8 cellular contexts compared by ENCODE assay signal in genomic region chr7:151736403-151736909, GRCh38.
DNase-seq lines count a peak whose midpoint lies in the region; ATAC-seq, FAIRE-seq and TF ChIP-seq lines count a peak whose summit lies in the region.

No MANE protein-coding gene starts in this region.

- peak in 1 of 2 experiments; percentile 86; a peak in 2 of 4 replicates for TF ChIP-seq EP300 in SK-N-SH (IDR thresholded peaks at IDR 0.05; ENCODE audit: borderline replicate concordance in 1 of 2, low read depth in 1 of 2, low read length in 1 of 2)

- H3K4me3 ChIP-seq in SK-N-SH (ENCODE audit: low read depth in 2 of 2, low read length in 1 of 2) (peak overlapping the region; percentile 27 to 48; a peak in 3 of 4 replicates), MM.1S (ENCODE audit: low read length) (no peak overlapping the region)

- ATAC-seq in foreskin keratinocyte (peak; percentile 81), GM21619 (IDR thresholded peaks at IDR 0.05; ENCODE audit: unreplicated experiment) (no peak), HG03521 (IDR thresholded peaks at IDR 0.05; ENCODE audit: unreplicated experiment) (no peak)

- no peaks in the 10 kb centered on the region for H3K36me3 ChIP-seq in SK-N-SH (replicated peaks in 1 of 2; ENCODE audit: control insufficient read depth in 1 of 2, insufficient read depth in 2 of 2, low read length in 1 of 2)
- H3K36me3 ChIP-seq in MM.1S (replicated peaks; ENCODE audit: insufficient read depth, low read length) = no peaks in the 10 kb centered on the region

- CTCF ChIA-PET in SK-N-SH (lab: Yijun Ruan, JAX) = interaction anchor here (0.6 to 10.8 kb wide), 13 partner anchors 8 to 768 kb away, joined by 3 to 100 read pairs (median 3); no protein-coding TSS in a partner anchor

- H3K9me2 ChIP-seq in SK-N-SH = no peaks in the 10 kb centered on the region
- H3K9me2 ChIP-seq in MM.1S (replicated peaks; ENCODE audit: insufficient read depth, low read length) = no peaks in the 10 kb centered on the region

- no peaks in the 10 kb centered on the region for H3K9me3 ChIP-seq in SK-N-SH
- no peaks in the 10 kb centered on the region for H3K9me3 ChIP-seq in MM.1S (replicated peaks; ENCODE audit: insufficient read depth, low read length)

- H3K4me1 ChIP-seq in SK-N-SH (ENCODE audit: control insufficient read depth in 1 of 2, insufficient read depth in 2 of 2, low read depth in 1 of 2, low read length in 1 of 2) = peaks cover 6 to 14% of the 10 kb centered on the region in 2 experiments; a peak in 3 of 4 replicates
- H3K4me1 ChIP-seq in foreskin keratinocyte = no peaks in the 10 kb centered on the region
- H3K4me1 ChIP-seq in MM.1S (ENCODE audit: low read length) = no peaks in the 10 kb centered on the region

- H3K79me2 ChIP-seq in SK-N-SH (ENCODE audit: insufficient read depth) (no peaks in the 10 kb centered on the region), MM.1S (ENCODE audit: low read length) (no peaks in the 10 kb centered on the region)

- DNase-seq in A172 (ENCODE audit: low spot score) (peak; percentile 95), HTR-8/SVneo (ENCODE audit: insufficient read length, low spot score) (peak; percentile 90), SK-N-SH (peak; percentile 76), foreskin keratinocyte (peak; percentile 53 to 73), posterior vena cava (ENCODE audit: low spot score) (peak; percentile 92), MM.1S (no peak)

- peak overlapping the region; percentile 43; the same call in 1 of the 2 replicates for H3K9ac ChIP-seq in SK-N-SH
- no peak overlapping the region for H3K9ac ChIP-seq in MM.1S (ENCODE audit: low read length)

- peak overlapping the region; percentile 39 to 76; a peak in 3 of 4 replicates for H3K27ac ChIP-seq in SK-N-SH (ENCODE audit: low read depth in 2 of 2, low read length in 1 of 2)
- H3K27ac ChIP-seq in foreskin keratinocyte = no peak overlapping the region
- no peak overlapping the region for H3K27ac ChIP-seq in MM.1S (ENCODE audit: low read length)

- H2AFZ ChIP-seq in SK-N-SH (ENCODE audit: low read depth) = peak overlapping the region; percentile 57; the same call in 1 of the 2 replicates
- no peak overlapping the region for H2AFZ ChIP-seq in MM.1S (ENCODE audit: low read length)

- WGBS in SK-N-SH (ENCODE audit: low lambda C conversion rate) = 4% methylated on average over 10 of the region's 10 CpGs

- FAIRE-seq in HTR-8/SVneo (lab: Jason Lieb, UNC) = no peak

- H3F3A ChIP-seq in SK-N-SH (replicated peaks; ENCODE audit: insufficient read depth) = peaks cover 9% of the 10 kb centered on the region
- H3F3A ChIP-seq in MM.1S (ENCODE audit: insufficient read depth, low read length) = no peaks in the 10 kb centered on the region

- POLR2A ChIA-PET in SK-N-SH (lab: Yijun Ruan, JAX) = no interaction called here

- peak; percentile 42 for TF ChIP-seq RAD21 in SK-N-SH (IDR thresholded peaks at IDR 0.05; ENCODE audit: low read length)

- H3K27me3 ChIP-seq in SK-N-SH (ENCODE audit: insufficient read depth) (no peaks in the 10 kb centered on the region), foreskin keratinocyte (no peaks in the 10 kb centered on the region), MM.1S (replicated peaks; ENCODE audit: insufficient read depth, low read length) (peaks cover 48% of the 10 kb centered on the region)

- H4K20me1 ChIP-seq in SK-N-SH (ENCODE audit: insufficient read depth) = no peaks in the 10 kb centered on the region
- H4K20me1 ChIP-seq in MM.1S (ENCODE audit: insufficient read depth, low read length) = no peaks in the 10 kb centered on the region

- H3K4me2 ChIP-seq in SK-N-SH (peak overlapping the region; percentile 63), MM.1S (ENCODE audit: low read depth, low read length) (no peak overlapping the region)

- intact Hi-C loops in posterior vena cava (cut with DNase I) = no loop called here

- peak; percentile 48 for TF ChIP-seq CTCF in SK-N-SH (IDR thresholded peaks at IDR 0.05)
- TF ChIP-seq CTCF in foreskin keratinocyte (conservative IDR thresholded peaks at IDR 0.05) = peak; percentile 65
- no peak for TF ChIP-seq CTCF in MM.1S (IDR thresholded peaks at IDR 0.05; ENCODE audit: low read length)

TF ChIP-seq in SK-N-SH, 30 proteins besides CTCF, POLR2A, EP300 and RAD21:
- TF ChIP-seq FOSL2 (IDR thresholded peaks at IDR 0.05; ENCODE audit: borderline replicate concordance, low read depth) (peak; percentile 65; the same call in 1 of the 2 replicates), TAF1 (IDR thresholded peaks at IDR 0.05; ENCODE audit: borderline replicate concordance, low read depth, low read length) (peak; percentile 75; the same call in 1 of the 2 replicates), GATA2 (CRISPR knock-in tag; IDR thresholded peaks at IDR 0.05) (no peak), TCF12 (IDR thresholded peaks at IDR 0.05) (peak; percentile 79), MAX (IDR thresholded peaks at IDR 0.05; ENCODE audit: low read depth) (peak; percentile 90), SMC3 (IDR thresholded peaks at IDR 0.05; ENCODE audit: low read depth, low read length) (peak; percentile 30; the same call in 1 of the 2 replicates), NFIC (IDR thresholded peaks at IDR 0.05; ENCODE audit: borderline replicate concordance) (peak; percentile 87), RFX5 (IDR thresholded peaks at IDR 0.05; ENCODE audit: low read length) (no peak), YY1 (IDR thresholded peaks at IDR 0.05; ENCODE audit: low read depth) (no peak), GABPA (IDR thresholded peaks at IDR 0.05; ENCODE audit: low read depth) (no peak), RXRA (IDR thresholded peaks at IDR 0.05; ENCODE audit: borderline replicate concordance, low read depth) (peak; percentile 86), POLR2AphosphoS5 (IDR thresholded peaks at IDR 0.05; ENCODE audit: low read depth, low read length) (peak; percentile 68; the same call in 1 of the 2 replicates), RCOR1 (IDR thresholded peaks at IDR 0.05; ENCODE audit: low read length) (0 out of 2 replicates have a peak, but pooled peaks have one; percentile 15), PBX3 (IDR thresholded peaks at IDR 0.05) (peak; percentile 95), TEAD4 (IDR thresholded peaks at IDR 0.05; ENCODE audit: borderline replicate concordance, insufficient read depth) (peak; percentile 72), MEF2A (IDR thresholded peaks at IDR 0.05; ENCODE audit: borderline replicate concordance, low read depth) (peak; percentile 60; the same call in 1 of the 2 replicates), JUND (IDR thresholded peaks at IDR 0.05) (peak; percentile 55; the same call in 1 of the 2 replicates)
- TF ChIP-seq, protein P1, sequence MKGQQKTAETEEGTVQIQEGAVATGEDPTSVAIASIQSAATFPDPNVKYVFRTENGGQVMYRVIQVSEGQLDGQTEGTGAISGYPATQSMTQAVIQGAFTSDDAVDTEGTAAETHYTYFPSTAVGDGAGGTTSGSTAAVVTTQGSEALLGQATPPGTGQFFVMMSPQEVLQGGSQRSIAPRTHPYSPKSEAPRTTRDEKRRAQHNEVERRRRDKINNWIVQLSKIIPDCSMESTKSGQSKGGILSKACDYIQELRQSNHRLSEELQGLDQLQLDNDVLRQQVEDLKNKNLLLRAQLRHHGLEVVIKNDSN (IDR thresholded peaks at IDR 0.05; ENCODE audit: borderline replicate concordance, low read depth) = peak; percentile 46; the same call in 1 of the 2 replicates
- TF ChIP-seq, protein P2, sequence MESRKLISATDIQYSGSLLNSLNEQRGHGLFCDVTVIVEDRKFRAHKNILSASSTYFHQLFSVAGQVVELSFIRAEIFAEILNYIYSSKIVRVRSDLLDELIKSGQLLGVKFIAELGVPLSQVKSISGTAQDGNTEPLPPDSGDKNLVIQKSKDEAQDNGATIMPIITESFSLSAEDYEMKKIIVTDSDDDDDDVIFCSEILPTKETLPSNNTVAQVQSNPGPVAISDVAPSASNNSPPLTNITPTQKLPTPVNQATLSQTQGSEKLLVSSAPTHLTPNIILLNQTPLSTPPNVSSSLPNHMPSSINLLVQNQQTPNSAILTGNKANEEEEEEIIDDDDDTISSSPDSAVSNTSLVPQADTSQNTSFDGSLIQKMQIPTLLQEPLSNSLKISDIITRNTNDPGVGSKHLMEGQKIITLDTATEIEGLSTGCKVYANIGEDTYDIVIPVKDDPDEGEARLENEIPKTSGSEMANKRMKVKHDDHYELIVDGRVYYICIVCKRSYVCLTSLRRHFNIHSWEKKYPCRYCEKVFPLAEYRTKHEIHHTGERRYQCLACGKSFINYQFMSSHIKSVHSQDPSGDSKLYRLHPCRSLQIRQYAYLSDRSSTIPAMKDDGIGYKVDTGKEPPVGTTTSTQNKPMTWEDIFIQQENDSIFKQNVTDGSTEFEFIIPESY (IDR thresholded peaks at IDR 0.05; ENCODE audit: borderline replicate concordance, low read depth) = peak; percentile 35; the same call in 1 of the 2 replicates

Comparison
In these comparisons a context has a peak if more than half of its experiments do, and no peak if none do; other contexts are left out.
1. H3K27ac ChIP-seq: peak in SK-N-SH (2 of 2); none in foreskin keratinocyte (single experiment) and MM.1S (single experiment).